ENCODE assay signal across 8 cellular contexts in genomic region chr9:129175825-129176633, GRCh38. TPM values are rescaled to one million over a fixed set of nuclear protein-coding genes. Genes with fewer than 3 reads are reported as not detected.
DNase-seq lines count a peak whose midpoint lies in the region; ATAC-seq and TF ChIP-seq lines count a peak whose summit lies in the region.

No MANE protein-coding gene starts in this region.

- DNase-seq in AG10803 (ENCODE audit: low read depth) (peak; percentile 91), NCI-H446 treated with DMSO at 0.1 percent for 48 hours (lab: John Stamatoyannopoulos, UW) (peak; percentile 44), right lobe of liver (peak; percentile 85 to 92 (median 91))
- peak; percentile 73 to 82 for DNase-seq in activated CD4-positive, alpha-beta T cell treated with anti-CD3 and anti-CD28 coated beads, Interleukin-2, amount 50 U/mL, for 48 hours
- DNase-seq in effector memory CD4-positive, alpha-beta T cell, result peak; percentile 12 to 31 (median 24)
- peak; percentile 29 to 33 for DNase-seq in stimulated activated CD4-positive, alpha-beta T cell treated with anti-CD3 and anti-CD28 coated beads, Interleukin-4, amount 100 ng/mL, for 4 hours

- H3K9me3 ChIP-seq in effector memory CD4-positive, alpha-beta T cell (ENCODE audit: control insufficient read depth, low read length), result no peaks in the 10 kb centered on the region
- no peaks in the 10 kb centered on the region for H3K9me3 ChIP-seq in right lobe of liver

- peaks cover 34% of the 10 kb centered on the region for H3K4me1 ChIP-seq in effector memory CD4-positive, alpha-beta T cell (ENCODE audit: control insufficient read depth, insufficient read depth, low read length, poor library complexity, severe bottlenecking)
- peaks cover 0 to 15% (median 0%) of the 10 kb centered on the region in 4 donors for H3K4me1 ChIP-seq in right lobe of liver

- 0% methylated on average over 31 of the region's 47 CpGs for WGBS in right lobe of liver (ENCODE audit: insufficient coverage, low coverage, low lambda C conversion rate, missing lambda C conversion rate)

- TF ChIP-seq POLR2A in GM19099 (IDR thresholded peaks at IDR 0.05; ENCODE audit: extremely low read depth, insufficient read length, low read depth) (peak; percentile 23), right lobe of liver (IDR thresholded peaks at IDR 0.05) (peak; percentile 79)

- H3K4me3 ChIP-seq in AG10803 (ENCODE audit: low read length), result peak overlapping the region; percentile 77
- H3K4me3 ChIP-seq in effector memory CD4-positive, alpha-beta T cell (ENCODE audit: insufficient read depth, low read depth, low read length, poor library complexity, severe bottlenecking), result peak overlapping the region; percentile 69
- H3K4me3 ChIP-seq in right lobe of liver, result peak overlapping the region; percentile 55 to 99 (median 82)

- ATAC-seq in right lobe of liver (peak; percentile 51 to 62 (median 57)), HG03460 (IDR thresholded peaks at IDR 0.05; ENCODE audit: unreplicated experiment) (no peak)

- H3K27ac ChIP-seq in effector memory CD4-positive, alpha-beta T cell (ENCODE audit: insufficient read depth, low read length, poor library complexity, severe bottlenecking), result peak overlapping the region; percentile 50
- peak overlapping the region; percentile 87 to 99 (median 97) for H3K27ac ChIP-seq in right lobe of liver

- H3K27me3 ChIP-seq in effector memory CD4-positive, alpha-beta T cell (replicated peaks; ENCODE audit: control insufficient read depth, insufficient read depth, low read length, poor library complexity, severe bottlenecking), result no peaks in the 10 kb centered on the region
- no peaks in the 10 kb centered on the region for H3K27me3 ChIP-seq in right lobe of liver

- intact Hi-C loops in right lobe of liver (cut with DNase I), result loop anchor here (5.0 to 10.0 kb wide), 4 partner anchors 141 to 429 kb away; no protein-coding TSS in a partner anchor

- TF ChIP-seq CTCF in AG10803 (conservative IDR thresholded peaks at IDR 0.05; ENCODE audit: low read length) (no peak), right lobe of liver (IDR thresholded peaks at IDR 0.05) (peak in 1 of 4 donors; percentile 14)

- H3K36me3 ChIP-seq in effector memory CD4-positive, alpha-beta T cell (ENCODE audit: control insufficient read depth, insufficient read depth, low read length), result no peaks in the 10 kb centered on the region
- no peaks in the 10 kb centered on the region for H3K36me3 ChIP-seq in right lobe of liver

RNA-seq across cellular contexts. Expression of gene IER5L, which starts 2.0 kb away (rescaled TPM):
- total RNA-seq in right lobe of liver, result 10 to 100 TPM in 3 of 6 experiments, 1 to 10 TPM in 3; 2.7 to 19.8 (median 7.8) TPM

Comparison
In these comparisons a context has a peak if more than half of its experiments do, and no peak if none do; other contexts are left out.
1. DNase-seq: peak in every context shown above with its lines; median percentile 91 in AG10803; 91 in right lobe of liver; 78 in activated CD4-positive, alpha-beta T cell treated with anti-CD3 and anti-CD28 coated beads, Interleukin-2, amount 50 U/mL, for 48 hours; 44 in NCI-H446 treated with DMSO at 0.1 percent for 48 hours; 31 in stimulated activated CD4-positive, alpha-beta T cell treated with anti-CD3 and anti-CD28 coated beads, Interleukin-4, amount 100 ng/mL, for 4 hours; 24 in effector memory CD4-positive, alpha-beta T cell.